Comparison of ENCODE assay signal across 13 cellular contexts in genomic region chr19:50720921-50721291, GRCh38. TPM values are rescaled to one million over a fixed set of nuclear protein-coding genes. Genes with fewer than 3 reads are reported as not detected.
DNase-seq lines count a peak whose midpoint lies in the region; ATAC-seq, FAIRE-seq and TF ChIP-seq lines count a peak whose summit lies in the region.
"Had no signal": no experiment of that assay in that cellular context is flagged by ENCODE, and none has a peak within 500 bp of the region (broad histone marks: within the 10 kb centered on the region; RNA-seq: fewer than 3 reads in every experiment).

No MANE protein-coding gene starts in this region.

- H3K27me3 ChIP-seq in H1 (replicated peaks in 1 of 4; ENCODE audit: control insufficient read depth in 3 of 4, extremely low read depth in 1 of 4, insufficient read depth in 3 of 4, low read length in 3 of 4) (peaks cover 4 to 44% (median 30%) of the 10 kb centered on the region in 4 experiments), neuronal stem cell (ENCODE audit: control insufficient read depth in 3 of 3, insufficient read depth in 3 of 3, low read depth in 1 of 3, low read length in 3 of 3) (peaks cover 0 to 26% (median 25%) of the 10 kb centered on the region in 3 experiments), body of pancreas (peaks cover 0 to 13% of the 10 kb centered on the region in 2 donors)

- no peak overlapping the region for H3K4me3 ChIP-seq in H1 (ENCODE audit: extremely low read depth in 1 of 4, insufficient read depth in 2 of 4, low read depth in 3 of 4, low read length in 4 of 4)
- no peak overlapping the region for H3K4me3 ChIP-seq in neuronal stem cell (ENCODE audit: low read length in 2 of 2)
- H3K4me3 ChIP-seq in body of pancreas: no peak overlapping the region
- H3K4me3 ChIP-seq: colonic mucosa, GM12878 had no signal

- WGBS in H1 (ENCODE audit: extremely low coverage in 1 of 2, insufficient coverage in 1 of 2, insufficient read length in 1 of 2, insufficient replicate concordance in 2 of 2, low coverage in 1 of 2, low lambda C conversion rate in 2 of 2, missing lambda C conversion rate in 1 of 2), 2 experiments: 65% methylated on average over 7 of the region's 7 CpGs; no CpG with 5 or more reads in 1 of the 2 experiments
- WGBS in neuronal stem cell (ENCODE audit: extremely low coverage in 2 of 2, insufficient read length in 2 of 2, insufficient replicate concordance in 1 of 2), 2 donors: no CpG with 5 or more reads among the region's 7 CpGs
- WGBS in body of pancreas, 2 donors: 33 to 64% methylated on average over 3 to 7 of the region's 7 CpGs

- no peak overlapping the region for H3K27ac Mint-ChIP-seq in Calu3 (ENCODE audit: unreplicated experiment)

- BruUV-seq in Calu3 (replicated peaks; lab: Mats Ljungman, UMichigan): no TSS peak

- TF ChIP-seq CTCF in H1 (IDR thresholded peaks at IDR 0.05; ENCODE audit: control extremely low read depth in 1 of 3, insufficient read depth in 1 of 3, low read depth in 1 of 3, low read length in 3 of 3) (peak; percentile 2 to 5 (median 5); a peak in 2 of 4 replicates), body of pancreas (IDR thresholded peaks at IDR 0.05) (no peak), Calu3 (IDR thresholded peaks at IDR 0.05; ENCODE audit: unreplicated experiment) (no peak)

- H3K4ac ChIP-seq in H1 (replicated peaks; ENCODE audit: insufficient read length, low read depth, low read length): peak overlapping the region; percentile 95
- no peak overlapping the region for H3K4ac ChIP-seq in neuronal stem cell (ENCODE audit: low read length)

- TF ChIP-seq EP300 in H1 (IDR thresholded peaks at IDR 0.05; ENCODE audit: borderline replicate concordance in 1 of 2, low read depth in 2 of 2, low read length in 2 of 2): no peak

- no peaks in the 10 kb centered on the region for H3K4me1 Mint-ChIP-seq in Calu3 (ENCODE audit: low read depth, unreplicated experiment)

- H4K8ac ChIP-seq in H1 (ENCODE audit: extremely low read depth, insufficient read depth, low read length) (no peak overlapping the region), neuronal stem cell (ENCODE audit: low read depth, low read length) (no peak overlapping the region)

- TF ChIP-seq POLR2A in H1 (IDR thresholded peaks at IDR 0.05; ENCODE audit: control extremely low read depth in 1 of 2, low read depth in 2 of 2, low read length in 2 of 2) (no peak), body of pancreas (IDR thresholded peaks at IDR 0.05) (no peak)

- intact Hi-C loops in body of pancreas (cut with DNase I): no loop called here
- intact Hi-C loops in Calu3 (cut with micrococcal nuclease; ENCODE audit: unreplicated experiment): no loop called here

- FAIRE-seq in H1 (lab: Jason Lieb, UNC): no peak
- FAIRE-seq: GM12878 had no signal

- H3K4me2 ChIP-seq in H1 (ENCODE audit: insufficient read depth in 1 of 2, low read depth in 2 of 2, low read length in 2 of 2): peak overlapping the region in 1 of 2 experiments; percentile 46; a peak in 1 of 4 replicates
- no peak overlapping the region for H3K4me2 ChIP-seq in neuronal stem cell (ENCODE audit: insufficient read depth, low read length, poor library complexity, severe bottlenecking)

- H4K91ac ChIP-seq in H1 (replicated peaks; ENCODE audit: insufficient read length, low read length): no peak overlapping the region
- H4K91ac ChIP-seq in neuronal stem cell (ENCODE audit: low read depth, low read length, poor library complexity): no peak overlapping the region

- CTCF ChIA-PET in H1 (lab: Charles Lee; ENCODE audit: partially characterized antibody) (interaction anchor here (1.4 to 6.2 kb wide), 9 partner anchors 11 to 164 kb away, joined by 3 to 134 read pairs (median 8); partner anchors contain the start of gene GPR32), Calu3 (lab: Charles Lee) (interaction anchor here (0.6 kb wide), 1 partner anchor 33 kb away, joined by 3 read pairs; no protein-coding TSS in a partner anchor)

- H3K27me3 Mint-ChIP-seq in Calu3 (ENCODE audit: unreplicated experiment): peaks cover 90% of the 10 kb centered on the region

- H3K79me2 ChIP-seq in H1 (ENCODE audit: control insufficient read depth in 1 of 2, insufficient read depth in 2 of 2, low read length in 2 of 2): peaks cover 0 to under 1% of the 10 kb centered on the region in 2 experiments; a peak in 1 of 4 replicates

- H2AK5ac ChIP-seq in H1 (ENCODE audit: low read depth, low read length): no peak overlapping the region
- H2AK5ac ChIP-seq in neuronal stem cell (ENCODE audit: low read depth, low read length): peak overlapping the region; percentile 7

- no peak overlapping the region for H3K56ac ChIP-seq in H1 (replicated peaks; ENCODE audit: insufficient read length, low read depth, low read length)

- TF ChIP-seq RAD21 in H1 (IDR thresholded peaks at IDR 0.05 in 1 of 2, conservative IDR thresholded peaks at IDR 0.05 in 1 of 2; ENCODE audit: low read depth in 2 of 2, low read length in 2 of 2): peak in 1 of 2 experiments; percentile 36; a peak in 2 of 4 replicates

- H3K4me1 ChIP-seq in H1 (replicated peaks in 1 of 4; ENCODE audit: control insufficient read depth in 3 of 4, insufficient read depth in 4 of 4, low read length in 3 of 4) (peaks cover 5 to 40% (median 25%) of the 10 kb centered on the region in 4 experiments), neuronal stem cell (ENCODE audit: control insufficient read depth in 2 of 2, insufficient read depth in 1 of 2, low read depth in 1 of 2, low read length in 2 of 2) (peaks cover 12 to 26% of the 10 kb centered on the region in 2 donors), body of pancreas (peaks cover 34% of the 10 kb centered on the region)
- H3K4me1 ChIP-seq: colonic mucosa had no signal

- H3K23me2 ChIP-seq in H1 (ENCODE audit: low read depth, low read length): peaks cover 15% of the 10 kb centered on the region

- H3K27ac ChIP-seq in H1 (ENCODE audit: low read depth, low read length) (no peak overlapping the region), neuronal stem cell (replicated peaks; ENCODE audit: low read length) (no peak overlapping the region), body of pancreas (no peak overlapping the region)
- H3K27ac ChIP-seq: colonic mucosa had no signal

- no peak overlapping the region for H3K14ac ChIP-seq in H1 (ENCODE audit: insufficient read length)
- no peak overlapping the region for H3K14ac ChIP-seq in neuronal stem cell (ENCODE audit: low read length)

- no peak overlapping the region for H3K9ac ChIP-seq in H1 (replicated peaks in 1 of 4; ENCODE audit: extremely low read depth in 1 of 4, low read depth in 3 of 4, low read length in 3 of 4)
- H3K9ac ChIP-seq in neuronal stem cell (ENCODE audit: low read depth, low read length, poor library complexity): no peak overlapping the region

- H3K9me3 Mint-ChIP-seq in Calu3 (ENCODE audit: low read depth, unreplicated experiment): no peaks in the 10 kb centered on the region

- no peak overlapping the region for H4K5ac ChIP-seq in H1 (ENCODE audit: insufficient read length, low read depth, low read length)

- H2BK15ac ChIP-seq in H1 (ENCODE audit: low read length) (peak overlapping the region; percentile 82; the same call in 1 of the 2 replicates), neuronal stem cell (ENCODE audit: low read length) (peak overlapping the region; percentile 59)

- ATAC-seq in HG03097 (IDR thresholded peaks at IDR 0.05; ENCODE audit: low FRiP score, unreplicated experiment) (no peak), body of pancreas (no peak)
- ATAC-seq: GM12878 had no signal

- H3K36me3 ChIP-seq in H1 (ENCODE audit: control insufficient read depth in 2 of 4, insufficient read depth in 4 of 4, low read length in 3 of 4) (no peaks in the 10 kb centered on the region), neuronal stem cell (replicated peaks in 1 of 2; ENCODE audit: control insufficient read depth in 2 of 2, insufficient read depth in 2 of 2, low read length in 2 of 2) (no peaks in the 10 kb centered on the region), body of pancreas (replicated peaks in 1 of 2; ENCODE audit: insufficient read depth in 1 of 2, low read depth in 2 of 2) (no peaks in the 10 kb centered on the region)
- H3K36me3 ChIP-seq: colonic mucosa had no signal

- H3K36me3 Mint-ChIP-seq in Calu3 (ENCODE audit: insufficient read depth, unreplicated experiment): peaks cover 35% of the 10 kb centered on the region

- H3K9me3 ChIP-seq in H1 (ENCODE audit: insufficient read depth in 2 of 2, low read depth in 1 of 2, low read length in 1 of 2): no peaks in the 10 kb centered on the region
- H3K9me3 ChIP-seq in neuronal stem cell (replicated peaks in 1 of 2; ENCODE audit: control insufficient read depth in 2 of 2, insufficient read depth in 1 of 2, low read depth in 1 of 2, low read length in 2 of 2): no peaks in the 10 kb centered on the region
- H3K9me3 ChIP-seq in body of pancreas: no peaks in the 10 kb centered on the region
- H3K9me3 ChIP-seq: colonic mucosa had no signal

- POLR2A ChIA-PET in H1 (lab: Charles Lee; ENCODE audit: partially characterized antibody): interaction anchor here (0.8 to 11.8 kb wide), 7 partner anchors 28 to 84 kb away, joined by 3 to 72 read pairs (median 5); no protein-coding TSS in a partner anchor

- H3K23ac ChIP-seq in H1 (ENCODE audit: insufficient read length) (no peak overlapping the region), neuronal stem cell (ENCODE audit: low read depth, low read length, poor library complexity) (no peak overlapping the region)

- no peak overlapping the region for H2AFZ ChIP-seq in H1 (ENCODE audit: low read length)
- no peak overlapping the region for H2AFZ ChIP-seq in neuronal stem cell (ENCODE audit: low read length)

- H2BK5ac ChIP-seq in H1 (ENCODE audit: low read depth, low read length) (no peak overlapping the region), neuronal stem cell (ENCODE audit: low read length) (no peak overlapping the region)

- no peak overlapping the region for H2BK20ac ChIP-seq in H1 (ENCODE audit: low read length)

- no peak overlapping the region for H3K4me3 Mint-ChIP-seq in Calu3 (ENCODE audit: low read depth, unreplicated experiment)

- peaks cover 1 to 6% of the 10 kb centered on the region in 2 experiments for H4K20me1 ChIP-seq in H1 (replicated peaks in 1 of 2; ENCODE audit: control insufficient read depth in 1 of 2, insufficient read depth in 2 of 2, low read length in 2 of 2)

- H2BK120ac ChIP-seq in H1 (replicated peaks; ENCODE audit: low read depth, low read length): no peak overlapping the region
- H2BK120ac ChIP-seq in neuronal stem cell (ENCODE audit: low read depth, low read length): peak overlapping the region; percentile 14

- H3K18ac ChIP-seq in H1 (ENCODE audit: extremely low read depth, low read length): no peak overlapping the region
- peak overlapping the region; percentile 36 for H3K18ac ChIP-seq in neuronal stem cell (ENCODE audit: low read length)

- H3K79me1 ChIP-seq in H1 (ENCODE audit: low read depth, low read length) (no peaks in the 10 kb centered on the region), neuronal stem cell (ENCODE audit: low read depth, low read length) (peaks cover 6% of the 10 kb centered on the region)

- peak overlapping the region; percentile 97; the same call in 1 of the 2 replicates for H2BK12ac ChIP-seq in H1 (ENCODE audit: low read depth, low read length)
- no peak overlapping the region for H2BK12ac ChIP-seq in neuronal stem cell (ENCODE audit: low read length)

- DNase-seq in NCI-H748 (lab: John Stamatoyannopoulos, UW; ENCODE audit: unreplicated experiment) (peak; percentile 22), NCI-H748 treated with DMSO at 0.1 percent for 48 hours (lab: John Stamatoyannopoulos, UW) (no peak), NCI-H2171 (lab: John Stamatoyannopoulos, UW) (peak; percentile 7), H1 (ENCODE audit: low read depth in 1 of 2, low spot score in 2 of 2) (peak in 1 of 2 experiments; percentile 61), neuronal stem cell (ENCODE audit: low spot score) (no peak), body of pancreas (no peak), Calu3 (no peak)
- DNase-seq: 8988T, activated T-cell treated with anti-CD3 and anti-CD28 coated beads for 4 hours, colonic mucosa, T-helper 2 cell had no signal

RNA-seq across cellular contexts. Expression of gene SHANK1, which starts 1.3 kb away (rescaled TPM):
- 3.7 and 3.9 TPM in 2 replicates for total RNA-seq in H1 (2021; fragmentation: NEBNext Ultra II Directional; extraction: Animal tissue kit (Norgen Biotek cat#: 25700))
- 1.1 and 1.2 TPM in 2 replicates for polyA plus RNA-seq in H1 (2011; rRNA removed)
- polyA plus RNA-seq in H1 (2011; cell fraction: cytosol; rRNA removed): 0.88 TPM
- 7.0 TPM for polyA plus RNA-seq in H1 (2011; cell fraction: nucleus; rRNA removed)
- 2.6 to 5.1 TPM (median 3.8 TPM) in 4 replicates for polyA plus RNA-seq in H1 (2012, experiment 1 of 2)
- 1.4 TPM for polyA plus RNA-seq in H1 (2012, experiment 2 of 2)
- 1.8 TPM for polyA plus RNA-seq in H1 (2013, experiment 1 of 2)
- 1.1 TPM for polyA plus RNA-seq in H1 (2013, experiment 2 of 2)
- polyA minus RNA-seq in H1 (2011; rRNA and poly(A)+ RNA removed): 0.54 and 0.98 TPM in 2 replicates
- 3.0 TPM for polyA minus RNA-seq in H1 (2011; cell fraction: cytosol; rRNA and poly(A)+ RNA removed)
- 6.6 TPM for polyA minus RNA-seq in H1 (2011; cell fraction: nucleus; rRNA and poly(A)+ RNA removed)
- 6.2 TPM for polyA plus RNA-seq in neuronal stem cell (2013, experiment 1 of 2)
- polyA plus RNA-seq in neuronal stem cell (2013, experiment 2 of 2): 5.9 TPM
- total RNA-seq in body of pancreas: 1 to 10 TPM in 1 of 2 donors, under 1 TPM in 1; 0.26 to 2.3 TPM
- not detected in 2 replicates for total RNA-seq in Calu3 (2022)
- total RNA-seq: GM12878 had no signal
- polyA plus RNA-seq: GM12878 had no signal

RNA-seq across cellular contexts. Expression of gene CLEC11A, which starts 2.3 kb away (rescaled TPM):
- 4.3 and 5.2 TPM in 2 replicates for total RNA-seq in H1 (2021; fragmentation: NEBNext Ultra II Directional; extraction: Animal tissue kit (Norgen Biotek cat#: 25700))
- polyA plus RNA-seq in H1 (2011; rRNA removed): 17.4 and 22.5 TPM in 2 replicates
- polyA plus RNA-seq in H1 (2011; cell fraction: cytosol; rRNA removed): 10.3 TPM
- 10.3 TPM for polyA plus RNA-seq in H1 (2011; cell fraction: nucleus; rRNA removed)
- 2.7 to 6.2 TPM (median 5.4 TPM) in 4 replicates for polyA plus RNA-seq in H1 (2012, experiment 1 of 2)
- polyA plus RNA-seq in H1 (2012, experiment 2 of 2): 3.1 TPM
- 7.1 TPM for polyA plus RNA-seq in H1 (2013, experiment 1 of 2)
- 6.2 TPM for polyA plus RNA-seq in H1 (2013, experiment 2 of 2)
- 0.16 TPM in 1 of 2 replicates, not detected in the other for polyA minus RNA-seq in H1 (2011; rRNA and poly(A)+ RNA removed)
- 1.8 TPM for polyA minus RNA-seq in H1 (2011; cell fraction: cytosol; rRNA and poly(A)+ RNA removed)
- polyA minus RNA-seq in H1 (2011; cell fraction: nucleus; rRNA and poly(A)+ RNA removed): 6.7 TPM
- 12.3 TPM for polyA plus RNA-seq in neuronal stem cell (2013, experiment 1 of 2)
- 12.3 TPM for polyA plus RNA-seq in neuronal stem cell (2013, experiment 2 of 2)
- total RNA-seq in body of pancreas (10 to 100 TPM in 1 of 2 donors, 1 to 10 TPM in 1; 5.2 to 24.1 TPM), Calu3 (2022) (2.3 and 2.4 TPM in 2 replicates)
- total RNA-seq: GM12878 had no signal
- polyA plus RNA-seq: GM12878 had no signal

RNA-seq across cellular contexts. Expression of gene GPR32, which starts 49.4 kb away (rescaled TPM):
- not detected in 2 replicates for total RNA-seq in H1 (2021; fragmentation: NEBNext Ultra II Directional; extraction: Animal tissue kit (Norgen Biotek cat#: 25700))
- polyA plus RNA-seq in H1 (2011; rRNA removed): not detected in 2 replicates
- polyA plus RNA-seq in H1 (2011; cell fraction: cytosol; rRNA removed): not detected
- not detected for polyA plus RNA-seq in H1 (2011; cell fraction: nucleus; rRNA removed)
- polyA plus RNA-seq in H1 (2012, experiment 1 of 2): not detected in 4 replicates
- not detected for polyA plus RNA-seq in H1 (2012, experiment 2 of 2)
- not detected for polyA plus RNA-seq in H1 (2013, experiment 1 of 2)
- not detected for polyA plus RNA-seq in H1 (2013, experiment 2 of 2)
- polyA minus RNA-seq in H1 (2011; rRNA and poly(A)+ RNA removed): not detected in 2 replicates
- polyA minus RNA-seq in H1 (2011; cell fraction: cytosol; rRNA and poly(A)+ RNA removed): not detected
- polyA minus RNA-seq in H1 (2011; cell fraction: nucleus; rRNA and poly(A)+ RNA removed): not detected
- not detected for polyA plus RNA-seq in neuronal stem cell (2013, experiment 1 of 2)
- polyA plus RNA-seq in neuronal stem cell (2013, experiment 2 of 2): not detected
- total RNA-seq in body of pancreas: not detected
- total RNA-seq in Calu3 (2022): not detected in 2 replicates
- total RNA-seq: colonic mucosa, GM12878 had no signal
- polyA plus RNA-seq: GM12878 had no signal

Comparison
In these comparisons a context has a peak if more than half of its experiments do, and no peak if none do; other contexts are left out.
1. DNase-seq: peak in NCI-H748 (single experiment) and NCI-H2171 (single experiment); none in NCI-H748 treated with DMSO at 0.1 percent for 48 hours (single experiment), neuronal stem cell (single experiment), body of pancreas (0 of 4) and Calu3 (single experiment).
2. CTCF ChIP-seq: peak in H1 (3 of 3); none in body of pancreas (0 of 7) and Calu3 (single experiment).